11 cellular contexts compared by ENCODE assay signal in genomic region chr19:6589711-6590457, GRCh38. TPM values are rescaled to one million over a fixed set of nuclear protein-coding genes. Genes with fewer than 3 reads are reported as not detected.
DNase-seq lines count a peak whose midpoint lies in the region; ATAC-seq and TF ChIP-seq lines count a peak whose summit lies in the region.
"Had no signal": no experiment of that assay in that cellular context is flagged by ENCODE, and none has a peak within 500 bp of the region (broad histone marks: within the 10 kb centered on the region; RNA-seq: fewer than 3 reads in every experiment).

No MANE protein-coding gene starts in this region.

- peak in 1 of 3 donors; percentile 32 for DNase-seq in CD4-positive, CD25-positive, alpha-beta regulatory T cell
- DNase-seq in HFF-Myc (ENCODE audit: extremely low read depth, low read depth) = no peak
- DNase-seq in activated T-cell treated with anti-CD3 and anti-CD28 coated beads, Interleukin-2, amount 50 U/mL, for 72 hours = no peak
- no peak for DNase-seq in DMS53 (lab: John Stamatoyannopoulos, UW)
- DNase-seq in NCI-H526 (lab: John Stamatoyannopoulos, UW) = no peak
- DNase-seq in midbrain (lab: John Stamatoyannopoulos, UW) = no peak
- DNase-seq: DMS153, NCI-H146, nucleus accumbens had no signal

- H3K4me1 Mint-ChIP-seq in CD4-positive, CD25-positive, alpha-beta regulatory T cell = peaks cover 11 to 61% (median 33%) of the 10 kb centered on the region in 4 donors
- H3K4me1 Mint-ChIP-seq in activated T-cell treated with anti-CD3 and anti-CD28 coated beads, Interleukin-2, amount 50 U/mL, for 72 hours (ENCODE audit: low read depth) = peaks cover 65% of the 10 kb centered on the region

- H3K9me3 ChIP-seq in CD4-positive, CD25-positive, alpha-beta regulatory T cell (ENCODE audit: control insufficient read depth in 2 of 2, low read length in 2 of 2) = no peaks in the 10 kb centered on the region
- 0 out of 2 replicates have a peak, but pooled peaks cover 2% of the 10 kb centered on the region for H3K9me3 ChIP-seq in iPS-20b (ENCODE audit: insufficient read depth, low read depth, low read length)

- H3K27ac ChIP-seq in CD4-positive, CD25-positive, alpha-beta regulatory T cell (ENCODE audit: insufficient read depth, low read length, poor library complexity, severe bottlenecking) = peak overlapping the region; percentile 58
- no peak overlapping the region for H3K27ac ChIP-seq in iPS-20b (ENCODE audit: low read length)

- TF ChIP-seq CTCF in HFF-Myc (IDR thresholded peaks at IDR 0.05; ENCODE audit: low read depth, low read length, missing control alignments) = no peak

- no peaks in the 10 kb centered on the region for H3K36me3 ChIP-seq in CD4-positive, CD25-positive, alpha-beta regulatory T cell (ENCODE audit: control insufficient read depth, insufficient read depth, low read length)
- H3K36me3 ChIP-seq in iPS-20b (ENCODE audit: insufficient read depth, low read depth, low read length) = no peaks in the 10 kb centered on the region

- no peaks in the 10 kb centered on the region for H3K36me3 Mint-ChIP-seq in CD4-positive, CD25-positive, alpha-beta regulatory T cell
- H3K36me3 Mint-ChIP-seq in activated T-cell treated with anti-CD3 and anti-CD28 coated beads, Interleukin-2, amount 50 U/mL, for 72 hours (ENCODE audit: insufficient read depth in 2 of 2) = peaks cover 8 to 15% of the 10 kb centered on the region in 2 donors

- no peak overlapping the region for H3K27ac Mint-ChIP-seq in CD4-positive, CD25-positive, alpha-beta regulatory T cell
- H3K27ac Mint-ChIP-seq in activated T-cell treated with anti-CD3 and anti-CD28 coated beads, Interleukin-2, amount 50 U/mL, for 72 hours = peak overlapping the region; percentile 39

- H3K4me3 ChIP-seq in CD4-positive, CD25-positive, alpha-beta regulatory T cell (ENCODE audit: low read depth, low read length) = peak overlapping the region; percentile 61
- H3K4me3 ChIP-seq in HFF-Myc (replicated peaks; ENCODE audit: low read depth, low read length) (peak overlapping the region; percentile 32), iPS-20b (ENCODE audit: low read length) (peak overlapping the region; percentile 70)

- H3K27me3 ChIP-seq in CD4-positive, CD25-positive, alpha-beta regulatory T cell (ENCODE audit: control insufficient read depth, insufficient read depth, low read length) = peaks cover 9% of the 10 kb centered on the region
- peaks cover 86% of the 10 kb centered on the region for H3K27me3 ChIP-seq in iPS-20b (ENCODE audit: insufficient read depth, low read length)

- peak overlapping the region; percentile 86 to 93 (median 90) for H3K4me3 Mint-ChIP-seq in CD4-positive, CD25-positive, alpha-beta regulatory T cell
- peak overlapping the region; percentile 84 to 90 for H3K4me3 Mint-ChIP-seq in activated T-cell treated with anti-CD3 and anti-CD28 coated beads, Interleukin-2, amount 50 U/mL, for 72 hours

- no peak overlapping the region for H3K9ac ChIP-seq in iPS-20b (ENCODE audit: low read depth, low read length)

- H3K9me3 Mint-ChIP-seq in CD4-positive, CD25-positive, alpha-beta regulatory T cell = peaks cover 0 to 4% (median 0%) of the 10 kb centered on the region in 7 donors
- no peaks in the 10 kb centered on the region for H3K9me3 Mint-ChIP-seq in activated T-cell treated with anti-CD3 and anti-CD28 coated beads, Interleukin-2, amount 50 U/mL, for 72 hours

- H3K4me1 ChIP-seq in CD4-positive, CD25-positive, alpha-beta regulatory T cell (ENCODE audit: control insufficient read depth, insufficient read depth, low read length, poor library complexity, severe bottlenecking) = peaks cover 55% of the 10 kb centered on the region
- peaks cover 16% of the 10 kb centered on the region; the same call in 1 of the 2 replicates for H3K4me1 ChIP-seq in iPS-20b (ENCODE audit: insufficient read depth, low read length)

- peaks cover 51% of the 10 kb centered on the region for H3K27me3 Mint-ChIP-seq in CD4-positive, CD25-positive, alpha-beta regulatory T cell
- peaks cover 66% of the 10 kb centered on the region for H3K27me3 Mint-ChIP-seq in activated T-cell treated with anti-CD3 and anti-CD28 coated beads, Interleukin-2, amount 50 U/mL, for 72 hours (ENCODE audit: low read depth)

- no peak for ATAC-seq in CD4-positive, CD25-positive, alpha-beta regulatory T cell (ENCODE audit: low read depth in 2 of 2)
- ATAC-seq in activated T-cell treated with anti-CD3 and anti-CD28 coated beads, Interleukin-2, amount 50 U/mL, for 72 hours (replicated peaks in 1 of 2) = no peak
- no peak for ATAC-seq in HG03432 (IDR thresholded peaks at IDR 0.05; ENCODE audit: unreplicated experiment)

RNA-seq across cellular contexts. Expression of gene CD70, which starts 1.1 kb away (rescaled TPM):
- 24.3 TPM for total RNA-seq in CD4-positive, CD25-positive, alpha-beta regulatory T cell
- polyA plus RNA-seq in CD4-positive, CD25-positive, alpha-beta regulatory T cell = 10 to 100 TPM; 10.0 to 27.2 (median 17.7) TPM
- total RNA-seq in activated T-cell treated with anti-CD3 and anti-CD28 coated beads, Interleukin-2, amount 50 U/mL, for 72 hours = 10 to 100 TPM; 25.0 to 31.5 TPM

RNA-seq across cellular contexts. Expression of gene TNFSF9, which starts 59.1 kb away (rescaled TPM):
- total RNA-seq in CD4-positive, CD25-positive, alpha-beta regulatory T cell = 4.5 TPM
- polyA plus RNA-seq in CD4-positive, CD25-positive, alpha-beta regulatory T cell = 1 to 10 TPM in 1 of 4 donors, under 1 TPM in 3; 0.38 to 2.6 (median 0.50) TPM
- total RNA-seq in activated T-cell treated with anti-CD3 and anti-CD28 coated beads, Interleukin-2, amount 50 U/mL, for 72 hours = 1 to 10 TPM; 3.4 to 6.3 TPM
